In genomic region chr5:172872997-172873491, GRCh38 we compare ENCODE assay signal across 9 cellular contexts. TPM values are rescaled to one million over a fixed set of nuclear protein-coding genes. Genes with fewer than 3 reads are reported as not detected.
DNase-seq lines count a peak whose midpoint lies in the region; FAIRE-seq and TF ChIP-seq lines count a peak whose summit lies in the region.
"Had no signal": no experiment of that assay in that cellular context is flagged by ENCODE, and none has a peak within 500 bp of the region (broad histone marks: within the 10 kb centered on the region; RNA-seq: fewer than 3 reads in every experiment).

No MANE protein-coding gene starts in this region.

- DNase-seq in HFFc6 (no peak), smooth muscle cell of the brain vasculature (ENCODE audit: low read depth, low spot score) (peak; percentile 91), SHP77 (lab: John Stamatoyannopoulos, UW) (no peak), DMS 273 treated with DMSO at 0.1 percent for 48 hours (lab: John Stamatoyannopoulos, UW) (no peak), GM19239 (ENCODE audit: insufficient read length, low spot score) (no peak)
- no peak for DNase-seq in activated CD4-positive, alpha-beta T cell treated with anti-CD3 and anti-CD28 coated beads, Interleukin-2, amount 50 U/mL, for 4 hours
- DNase-seq: activated naive CD8-positive, alpha-beta T cell treated with anti-CD3 and anti-CD28 coated beads, Interleukin-2, amount 10 ng/mL, durations not matched to agents 7 days and 5 days had no signal

- peaks cover 40% of the 10 kb centered on the region for H3K4me1 Mint-ChIP-seq in HFFc6 (ENCODE audit: low read depth)

- H3K27ac Mint-ChIP-seq in HFFc6: no peak overlapping the region
- H3K27ac Mint-ChIP-seq: activated naive CD8-positive, alpha-beta T cell treated with anti-CD3 and anti-CD28 coated beads, Interleukin-2, amount 10 ng/mL, durations not matched to agents 7 days and 5 days had no signal

- peak overlapping the region; percentile 51 for H3K4me3 Mint-ChIP-seq in HFFc6
- H3K4me3 Mint-ChIP-seq: activated naive CD8-positive, alpha-beta T cell treated with anti-CD3 and anti-CD28 coated beads, Interleukin-2, amount 10 ng/mL, durations not matched to agents 7 days and 5 days had no signal

- H3K4me1 ChIP-seq in duodenal mucosa (ENCODE audit: control insufficient read depth in 1 of 2, insufficient read depth in 2 of 2, low read length in 2 of 2) (peaks cover 19 to 30% of the 10 kb centered on the region in 2 donors), liver (ENCODE audit: control insufficient read depth in 4 of 4, insufficient read depth in 4 of 4, low read length in 3 of 4) (peaks cover 21 to 41% (median 31%) of the 10 kb centered on the region in 4 donors)

- no peak for FAIRE-seq in GM19239 (lab: Jason Lieb, UNC)

- TF ChIP-seq RAD21 in liver (IDR thresholded peaks at IDR 0.05): peak; percentile 42 to 49

- no peak for TF ChIP-seq CTCF in HFFc6 (IDR thresholded peaks at IDR 0.05)
- TF ChIP-seq CTCF in liver (IDR thresholded peaks at IDR 0.05; ENCODE audit: low read depth, low read length, missing input control): no peak

- H3K4me3 ChIP-seq in duodenal mucosa (ENCODE audit: low read depth in 1 of 2, low read length in 2 of 2): no peak overlapping the region
- H3K4me3 ChIP-seq in liver (ENCODE audit: low read depth in 1 of 3, low read length in 3 of 3): no peak overlapping the region

- H3K27ac ChIP-seq in duodenal mucosa (ENCODE audit: low read depth, low read length) (peak overlapping the region; percentile 64), liver (ENCODE audit: low read depth in 1 of 2, low read length in 2 of 2) (peak overlapping the region; percentile 96 to 98)

- H3K9me3 ChIP-seq in duodenal mucosa (ENCODE audit: control insufficient read depth in 1 of 2, low read length in 2 of 2): no peaks in the 10 kb centered on the region
- no peaks in the 10 kb centered on the region for H3K9me3 ChIP-seq in liver (ENCODE audit: control insufficient read depth in 4 of 4, low read length in 3 of 4)

- peaks cover 7% of the 10 kb centered on the region for H3K36me3 Mint-ChIP-seq in HFFc6 (ENCODE audit: low read depth)

- no peaks in the 10 kb centered on the region for H3K27me3 ChIP-seq in duodenal mucosa (ENCODE audit: control insufficient read depth in 1 of 2, insufficient read depth in 2 of 2, low read length in 2 of 2)
- no peaks in the 10 kb centered on the region for H3K27me3 ChIP-seq in liver (ENCODE audit: control insufficient read depth in 4 of 4, insufficient read depth in 4 of 4, low read length in 3 of 4)

- peaks cover 0 to 10% of the 10 kb centered on the region in 2 donors for H3K36me3 ChIP-seq in duodenal mucosa (ENCODE audit: control insufficient read depth in 1 of 2, insufficient read depth in 2 of 2, low read length in 2 of 2)
- no peaks in the 10 kb centered on the region for H3K36me3 ChIP-seq in liver (ENCODE audit: control insufficient read depth in 4 of 4, insufficient read depth in 3 of 4, low read depth in 1 of 4, low read length in 3 of 4)

- 65% methylated on average over 13 of the region's 13 CpGs for whole genome bisulfite sequencing in liver

- no peaks in the 10 kb centered on the region for H3K9me3 Mint-ChIP-seq in HFFc6
- H3K9me3 Mint-ChIP-seq: activated naive CD8-positive, alpha-beta T cell treated with anti-CD3 and anti-CD28 coated beads, Interleukin-2, amount 10 ng/mL, durations not matched to agents 7 days and 5 days had no signal

- H3K27me3 Mint-ChIP-seq in HFFc6 (ENCODE audit: insufficient read depth): no peaks in the 10 kb centered on the region; the same call in 1 of the 2 replicates
- H3K27me3 Mint-ChIP-seq: activated naive CD8-positive, alpha-beta T cell treated with anti-CD3 and anti-CD28 coated beads, Interleukin-2, amount 10 ng/mL, durations not matched to agents 7 days and 5 days had no signal

- H3K9ac ChIP-seq in duodenal mucosa (ENCODE audit: low read depth in 1 of 2, low read length in 2 of 2) (no peak overlapping the region), liver (ENCODE audit: low read depth in 1 of 2, low read length in 2 of 2) (no peak overlapping the region)

TF ChIP-seq in liver, 16 proteins besides CTCF, POLR2A, EP300 and RAD21:
- no peak for TF ChIP-seq TAF1 (conservative IDR thresholded peaks at IDR 0.05)
- TF ChIP-seq SP1 (IDR thresholded peaks at IDR 0.05): peak; percentile 69
- no peak for TF ChIP-seq REST (IDR thresholded peaks at IDR 0.05)
- no peak for TF ChIP-seq GABPA (IDR thresholded peaks at IDR 0.05 in 1 of 2, conservative IDR thresholded peaks at IDR 0.05 in 1 of 2)
- no peak for TF ChIP-seq HNF4A (conservative IDR thresholded peaks at IDR 0.05)
- TF ChIP-seq JUND (IDR thresholded peaks at IDR 0.05): peak in 1 of 2 donors; percentile 11
- TF ChIP-seq RXRA (IDR thresholded peaks at IDR 0.05): peak; percentile 8 to 47
- peak; percentile 94 for TF ChIP-seq NR2F2 (IDR thresholded peaks at IDR 0.05)

RNA-seq across cellular contexts. Expression of gene ERGIC1, which starts 39.0 kb away (rescaled TPM):
- 100 to 1,000 TPM; 240 to 276 (median 258) TPM for total RNA-seq in HFFc6 (2021; fragmentation: NEBNext Ultra II Directional; extraction: Animal tissue kit (Norgen Biotek cat#: 25700))
- total RNA-seq in liver: 100 to 1,000 TPM in 1 of 2 donors, 10 to 100 TPM in 1; 45.4 to 149 TPM
- polyA plus RNA-seq in liver: 100 to 1,000 TPM in 1 of 2 donors, 10 to 100 TPM in 1; 53.1 to 155 TPM
